16 cellular contexts compared by ENCODE assay signal in genomic region chr22:40633036-40633435, GRCh38. TPM values are rescaled to one million over a fixed set of nuclear protein-coding genes. Genes with fewer than 3 reads are reported as not detected.
DNase-seq lines count a peak whose midpoint lies in the region; ATAC-seq and TF ChIP-seq lines count a peak whose summit lies in the region.
"Had no signal": no experiment of that assay in that cellular context is flagged by ENCODE, and none has a peak within 500 bp of the region (broad histone marks: within the 10 kb centered on the region; RNA-seq: fewer than 3 reads in every experiment).

No MANE protein-coding gene starts in this region.

- peaks cover 77% of the 10 kb centered on the region for H3K4me1 Mint-ChIP-seq in activated T-cell treated with anti-CD3 and anti-CD28 coated beads, Interleukin-2, amount 50 U/mL, for 72 hours (ENCODE audit: low read depth)
- H3K4me1 Mint-ChIP-seq in CD4-positive, alpha-beta T cell (ENCODE audit: low read depth) = peaks cover 73% of the 10 kb centered on the region
- H3K4me1 Mint-ChIP-seq in activated B cell treated with CpG ODN at 0.5 μM for 24 hours (peaks cover 66% of the 10 kb centered on the region), neural crest cell (peaks cover 57% of the 10 kb centered on the region), Caco-2 (ENCODE audit: low read depth, unreplicated experiment) (peaks cover 16% of the 10 kb centered on the region)

- no peak overlapping the region for H3K27ac ChIP-seq in CD4-positive, alpha-beta T cell (ENCODE audit: low read depth, low read length)
- H3K27ac ChIP-seq: GM23248 had no signal

- TF ChIP-seq CTCF in CD4-positive, alpha-beta T cell (IDR thresholded peaks at IDR 0.05) = no peak
- TF ChIP-seq CTCF in activated B cell treated with CpG ODN at 0.5 μM for 24 hours (IDR thresholded peaks at IDR 0.05) (no peak), neural crest cell (conservative IDR thresholded peaks at IDR 0.05) (no peak), Caco-2 (IDR thresholded peaks at IDR 0.05; ENCODE audit: insufficient read depth in 1 of 2, low read depth in 1 of 2, low read length in 1 of 2, severe bottlenecking in 1 of 2, unreplicated experiment in 1 of 2) (no peak)

- POLR2A ChIA-PET in CD4-positive, alpha-beta T cell (lab: Charles Lee) = interaction anchor here (1.0 to 6.6 kb wide), 3 partner anchors 9 to 108 kb away, joined by 3 to 72 read pairs (median 4); no protein-coding TSS in a partner anchor
- POLR2A ChIA-PET in activated B cell treated with CpG ODN at 0.5 μM for 24 hours (lab: Charles Lee) = interaction anchor here (0.7 to 1.2 kb wide), 2 partner anchors 97 to 99 kb away, joined by 3 read pairs; no protein-coding TSS in a partner anchor
- POLR2A ChIA-PET in Caco-2 (lab: Charles Lee) = no interaction called here

- no peak overlapping the region for H3K4me3 ChIP-seq in Caco-2 (ENCODE audit: low read depth, low read length)
- H3K4me3 ChIP-seq: GM23248 had no signal

- no peaks in the 10 kb centered on the region; the same call in 1 of the 2 replicates for H3K36me3 ChIP-seq in Caco-2 (ENCODE audit: control insufficient read depth, insufficient read depth, low read length)

- no peaks in the 10 kb centered on the region for H3K27me3 ChIP-seq in CD4-positive, alpha-beta T cell (ENCODE audit: control insufficient read depth, insufficient read depth, low read length)
- no peaks in the 10 kb centered on the region for H3K27me3 ChIP-seq in Caco-2 (replicated peaks; ENCODE audit: control insufficient read depth, insufficient read depth, low read length)

- DNase-seq in activated T-cell treated with anti-CD3 and anti-CD28 coated beads, Interleukin-2, amount 50 U/mL, for 72 hours = no peak
- DNase-seq in activated T-cell treated with anti-CD3 and anti-CD28 coated beads, Interleukin-2, amount 50 U/mL, for 1 hour = no peak
- no peak for DNase-seq in CD4-positive, alpha-beta T cell
- no peak for DNase-seq in activated B cell treated with CpG ODN at 0.5 μM for 24 hours
- DNase-seq in neural crest cell (ENCODE audit: low read depth, low spot score) = no peak
- DNase-seq in Ammon's horn (ENCODE audit: low spot score) = no peak
- no peak for DNase-seq in Caco-2
- DNase-seq: 8988T; ACHN; C1 segment of cervical spinal cord; CD4-positive, alpha-beta memory T cell; DMS153; DMS79 treated with DMSO at 0.1 percent for 48 hours; EL; GM23248 had no signal

- H3K9me3 Mint-ChIP-seq in activated T-cell treated with anti-CD3 and anti-CD28 coated beads, Interleukin-2, amount 50 U/mL, for 72 hours = peaks cover 0 to 2% of the 10 kb centered on the region in 2 donors
- H3K9me3 Mint-ChIP-seq in CD4-positive, alpha-beta T cell = no peaks in the 10 kb centered on the region
- H3K9me3 Mint-ChIP-seq in activated B cell treated with CpG ODN at 0.5 μM for 24 hours (no peaks in the 10 kb centered on the region), neural crest cell (no peaks in the 10 kb centered on the region), Caco-2 (ENCODE audit: unreplicated experiment) (no peaks in the 10 kb centered on the region)

- ATAC-seq in activated T-cell treated with anti-CD3 and anti-CD28 coated beads, Interleukin-2, amount 50 U/mL, for 72 hours (replicated peaks in 1 of 2) = no peak
- ATAC-seq in CD4-positive, alpha-beta T cell (ENCODE audit: poor library complexity) = no peak
- ATAC-seq in activated B cell treated with CpG ODN at 0.5 μM for 24 hours (ENCODE audit: low read depth) = no peak

- no peaks in the 10 kb centered on the region for H3K27me3 Mint-ChIP-seq in activated T-cell treated with anti-CD3 and anti-CD28 coated beads, Interleukin-2, amount 50 U/mL, for 72 hours (ENCODE audit: low read depth)
- H3K27me3 Mint-ChIP-seq in CD4-positive, alpha-beta T cell = no peaks in the 10 kb centered on the region
- H3K27me3 Mint-ChIP-seq in activated B cell treated with CpG ODN at 0.5 μM for 24 hours = no peaks in the 10 kb centered on the region
- no peaks in the 10 kb centered on the region for H3K27me3 Mint-ChIP-seq in neural crest cell (ENCODE audit: low read depth)
- H3K27me3 Mint-ChIP-seq in Caco-2 (ENCODE audit: insufficient read depth, unreplicated experiment) = no peaks in the 10 kb centered on the region
- H3K27me3 Mint-ChIP-seq: B cell; CD4-positive, alpha-beta memory T cell had no signal

- intact Hi-C loops in CD4-positive, alpha-beta T cell (cut with DNase I, micrococcal nuclease) = no loop called here
- intact Hi-C loops in activated B cell treated with CpG ODN at 0.5 μM for 24 hours (cut with micrococcal nuclease) = loop anchor here (10.0 kb wide), 1 partner anchor 588 kb away; no protein-coding TSS in a partner anchor
- intact Hi-C loops in Caco-2 (cut with micrococcal nuclease; ENCODE audit: unreplicated experiment) = no loop called here

- BruUV-seq in Caco-2 (replicated peaks; lab: Mats Ljungman, UMichigan) = no TSS peak

- peaks cover 10% of the 10 kb centered on the region; the same call in 1 of the 2 replicates for H3K4me1 ChIP-seq in Caco-2

- peaks cover 4 to 6% of the 10 kb centered on the region in 2 donors for H3K36me3 Mint-ChIP-seq in activated T-cell treated with anti-CD3 and anti-CD28 coated beads, Interleukin-2, amount 50 U/mL, for 72 hours (ENCODE audit: insufficient read depth in 2 of 2)
- H3K36me3 Mint-ChIP-seq in CD4-positive, alpha-beta T cell (ENCODE audit: low read depth) = peaks cover 10% of the 10 kb centered on the region
- H3K36me3 Mint-ChIP-seq in activated B cell treated with CpG ODN at 0.5 μM for 24 hours (ENCODE audit: low read depth) = peaks cover 11% of the 10 kb centered on the region
- H3K36me3 Mint-ChIP-seq in neural crest cell (ENCODE audit: low read depth) = no peaks in the 10 kb centered on the region
- peaks cover 9% of the 10 kb centered on the region for H3K36me3 Mint-ChIP-seq in Caco-2 (ENCODE audit: insufficient read depth, unreplicated experiment)

- CTCF ChIA-PET in CD4-positive, alpha-beta T cell (lab: Charles Lee) = interaction anchor here (2.5 kb wide), 1 partner anchor 108 kb away, joined by 10 read pairs; no protein-coding TSS in a partner anchor
- CTCF ChIA-PET in activated B cell treated with CpG ODN at 0.5 μM for 24 hours (lab: Charles Lee) = interaction anchor here (0.6 to 2.2 kb wide), 3 partner anchors 13 to 108 kb away, joined by 4 to 9 read pairs (median 8); no protein-coding TSS in a partner anchor
- CTCF ChIA-PET in Caco-2 (lab: Charles Lee) = no interaction called here

- H3K4me3 Mint-ChIP-seq in activated T-cell treated with anti-CD3 and anti-CD28 coated beads, Interleukin-2, amount 50 U/mL, for 72 hours = peak overlapping the region in 1 of 2 donors; percentile 8
- peak overlapping the region; percentile 31 for H3K4me3 Mint-ChIP-seq in CD4-positive, alpha-beta T cell
- no peak overlapping the region for H3K4me3 Mint-ChIP-seq in activated B cell treated with CpG ODN at 0.5 μM for 24 hours
- peak overlapping the region; percentile 10 for H3K4me3 Mint-ChIP-seq in neural crest cell
- H3K4me3 Mint-ChIP-seq in Caco-2 (ENCODE audit: unreplicated experiment) = no peak overlapping the region
- H3K4me3 Mint-ChIP-seq: B cell had no signal

- peak overlapping the region; percentile 3 for H3K27ac Mint-ChIP-seq in activated T-cell treated with anti-CD3 and anti-CD28 coated beads, Interleukin-2, amount 50 U/mL, for 72 hours
- H3K27ac Mint-ChIP-seq in CD4-positive, alpha-beta T cell = no peak overlapping the region
- H3K27ac Mint-ChIP-seq in activated B cell treated with CpG ODN at 0.5 μM for 24 hours (peak overlapping the region; percentile 12), neural crest cell (ENCODE audit: unreplicated experiment) (no peak overlapping the region), Caco-2 (ENCODE audit: unreplicated experiment) (no peak overlapping the region)
- H3K27ac Mint-ChIP-seq: B cell had no signal

- no peaks in the 10 kb centered on the region for H3K9me3 ChIP-seq in CD4-positive, alpha-beta T cell (ENCODE audit: control insufficient read depth, low read length)
- H3K9me3 ChIP-seq in Caco-2 = no peaks in the 10 kb centered on the region

RNA-seq across cellular contexts. Expression of gene MRTFA, which starts 3.5 kb away (rescaled TPM):
- 10 to 100 TPM; 44.7 to 51.7 TPM for total RNA-seq in activated T-cell treated with anti-CD3 and anti-CD28 coated beads, Interleukin-2, amount 50 U/mL, for 72 hours
- 10 to 100 TPM; 55.3 to 58.9 TPM for total RNA-seq in CD4-positive, alpha-beta T cell
- 99.4 and 115 TPM in 2 replicates for total RNA-seq in activated B cell treated with CpG ODN at 0.5 μM for 24 hours
- 45.0 and 52.8 TPM in 2 replicates for total RNA-seq in neural crest cell
- 38.7 and 44.8 TPM in 2 replicates for total RNA-seq in Caco-2 (2022)

RNA-seq across cellular contexts. Expression of gene MCHR1, which starts 46.2 kb away (rescaled TPM):
- not detected for total RNA-seq in activated T-cell treated with anti-CD3 and anti-CD28 coated beads, Interleukin-2, amount 50 U/mL, for 72 hours
- not detected for total RNA-seq in CD4-positive, alpha-beta T cell
- total RNA-seq in activated B cell treated with CpG ODN at 0.5 μM for 24 hours (not detected in 2 replicates), neural crest cell (0.84 and 1.3 TPM in 2 replicates), Caco-2 (2022) (not detected in 2 replicates)
- total RNA-seq: B cell; CD4-positive, alpha-beta memory T cell had no signal

Comparison
In these comparisons a context has a peak if more than half of its experiments do, and no peak if none do; other contexts are left out.
1. H3K27ac Mint-ChIP-seq: peak in activated T-cell treated with anti-CD3 and anti-CD28 coated beads, Interleukin-2, amount 50 U/mL, for 72 hours (single experiment) and activated B cell treated with CpG ODN at 0.5 μM for 24 hours (single experiment); none in CD4-positive, alpha-beta T cell (single experiment), neural crest cell (single experiment) and Caco-2 (single experiment).
2. H3K4me3 Mint-ChIP-seq: peak in CD4-positive, alpha-beta T cell (single experiment) and neural crest cell (single experiment); none in activated B cell treated with CpG ODN at 0.5 μM for 24 hours (single experiment) and Caco-2 (single experiment).